9 cellular contexts compared by ENCODE assay signal in genomic region chr1:215606564-215607168, GRCh38. TPM values are rescaled to one million over a fixed set of nuclear protein-coding genes. Genes with fewer than 3 reads are reported as not detected.
DNase-seq lines count a peak whose midpoint lies in the region; ATAC-seq, FAIRE-seq and TF ChIP-seq lines count a peak whose summit lies in the region.
"Had no signal": no experiment of that assay in that cellular context is flagged by ENCODE, and none has a peak within 500 bp of the region (broad histone marks: within the 10 kb centered on the region; RNA-seq: fewer than 3 reads in every experiment).

No MANE protein-coding gene starts in this region.

- FAIRE-seq in astrocyte (lab: Jason Lieb, UNC) (peak; percentile 34), urothelium cell line (lab: Jason Lieb, UNC) (no peak)

- H3K4me1 Mint-ChIP-seq in astrocyte (ENCODE audit: low read depth, unreplicated experiment) (peaks cover 15% of the 10 kb centered on the region), nephron progenitor cell (no peaks in the 10 kb centered on the region)

- no peaks in the 10 kb centered on the region for H3K27me3 Mint-ChIP-seq in astrocyte (ENCODE audit: low read depth, unreplicated experiment)
- no peaks in the 10 kb centered on the region for H3K27me3 Mint-ChIP-seq in nephron progenitor cell (ENCODE audit: low read depth, poor library complexity)

- H3K9me3 Mint-ChIP-seq in astrocyte (ENCODE audit: unreplicated experiment) (no peaks in the 10 kb centered on the region), nephron progenitor cell (no peaks in the 10 kb centered on the region)
- H3K9me3 Mint-ChIP-seq: activated naive CD4-positive, alpha-beta T cell treated with anti-CD3 and anti-CD28 coated beads, Interleukin-2, amount 50 U/mL, for 72 hours had no signal

- H4K20me1 ChIP-seq in astrocyte (ENCODE audit: insufficient read depth, low read length) = peaks cover 3% of the 10 kb centered on the region

- peaks cover 15% of the 10 kb centered on the region for H3K36me3 ChIP-seq in astrocyte (ENCODE audit: insufficient read depth, low read length)

- no peak overlapping the region for H2AFZ ChIP-seq in astrocyte (ENCODE audit: low read depth, low read length)

- H3K27ac ChIP-seq in astrocyte (ENCODE audit: low read depth, low read length) = no peak overlapping the region

- no peaks in the 10 kb centered on the region for H3K27me3 ChIP-seq in astrocyte (ENCODE audit: insufficient read depth, low read length)

- DNase-seq in GM12864 (ENCODE audit: low read depth) = no peak
- DNase-seq in astrocyte (ENCODE audit: low read depth) = no peak
- no peak for DNase-seq in nephron progenitor cell
- no peak for DNase-seq in urothelium cell line (ENCODE audit: low spot score)
- no peak for DNase-seq in OCI-M2 (lab: John Stamatoyannopoulos, UW; ENCODE audit: unreplicated experiment)
- no peak for DNase-seq in MV-4-11 (lab: John Stamatoyannopoulos, UW)

- H3K9me3 ChIP-seq in astrocyte (ENCODE audit: insufficient read depth, low read depth, low read length) = no peaks in the 10 kb centered on the region

- ATAC-seq in HG02884 (IDR thresholded peaks at IDR 0.05; ENCODE audit: unreplicated experiment) (peak; percentile 62), GM19324 (IDR thresholded peaks at IDR 0.05; ENCODE audit: low FRiP score, unreplicated experiment) (no peak)
- ATAC-seq: activated naive CD4-positive, alpha-beta T cell treated with anti-CD3 and anti-CD28 coated beads, Interleukin-2, amount 50 U/mL, for 72 hours had no signal

- peak; percentile 7 for TF ChIP-seq CTCF in GM12864 (IDR thresholded peaks at IDR 0.05; ENCODE audit: low read depth, low read length, missing control alignments)
- TF ChIP-seq CTCF in astrocyte (IDR thresholded peaks at IDR 0.05; ENCODE audit: insufficient read depth, low read depth, low read length) = peak; percentile 28
- TF ChIP-seq CTCF in nephron progenitor cell (IDR thresholded peaks at IDR 0.05) = peak; percentile 45

- no peaks in the 10 kb centered on the region for H3K79me2 ChIP-seq in astrocyte (ENCODE audit: insufficient read depth, low read length)

- no peaks in the 10 kb centered on the region for H3K36me3 Mint-ChIP-seq in astrocyte (ENCODE audit: low read depth, unreplicated experiment)
- peaks cover 42% of the 10 kb centered on the region for H3K36me3 Mint-ChIP-seq in nephron progenitor cell (ENCODE audit: low read depth)
- H3K36me3 Mint-ChIP-seq: activated naive CD4-positive, alpha-beta T cell treated with anti-CD3 and anti-CD28 coated beads, Interleukin-2, amount 50 U/mL, for 72 hours had no signal

- H3K4me3 ChIP-seq in GM12864 (ENCODE audit: low read depth, low read length) (no peak overlapping the region), astrocyte (ENCODE audit: insufficient read depth, low read depth, low read length) (no peak overlapping the region)

- no peak overlapping the region for H3K4me2 ChIP-seq in astrocyte (ENCODE audit: low read length)

- H3K4me3 Mint-ChIP-seq in astrocyte (ENCODE audit: unreplicated experiment) (no peak overlapping the region), nephron progenitor cell (no peak overlapping the region)

- H3K4me1 ChIP-seq in astrocyte (ENCODE audit: insufficient read depth, low read length) = no peaks in the 10 kb centered on the region

- H3K27ac Mint-ChIP-seq in astrocyte (ENCODE audit: unreplicated experiment) (no peak overlapping the region), nephron progenitor cell (no peak overlapping the region)
- H3K27ac Mint-ChIP-seq: activated naive CD4-positive, alpha-beta T cell treated with anti-CD3 and anti-CD28 coated beads, Interleukin-2, amount 50 U/mL, for 72 hours had no signal

- H3K9ac ChIP-seq in astrocyte (ENCODE audit: low read length) = no peak overlapping the region

RNA-seq across cellular contexts. Expression of gene KCTD3, which starts 39.6 kb away (rescaled TPM):
- 24.2 and 25.2 TPM in 2 replicates for total RNA-seq in astrocyte
